ENCODE assay signal across 16 cellular contexts in the genomic region with DNA sequence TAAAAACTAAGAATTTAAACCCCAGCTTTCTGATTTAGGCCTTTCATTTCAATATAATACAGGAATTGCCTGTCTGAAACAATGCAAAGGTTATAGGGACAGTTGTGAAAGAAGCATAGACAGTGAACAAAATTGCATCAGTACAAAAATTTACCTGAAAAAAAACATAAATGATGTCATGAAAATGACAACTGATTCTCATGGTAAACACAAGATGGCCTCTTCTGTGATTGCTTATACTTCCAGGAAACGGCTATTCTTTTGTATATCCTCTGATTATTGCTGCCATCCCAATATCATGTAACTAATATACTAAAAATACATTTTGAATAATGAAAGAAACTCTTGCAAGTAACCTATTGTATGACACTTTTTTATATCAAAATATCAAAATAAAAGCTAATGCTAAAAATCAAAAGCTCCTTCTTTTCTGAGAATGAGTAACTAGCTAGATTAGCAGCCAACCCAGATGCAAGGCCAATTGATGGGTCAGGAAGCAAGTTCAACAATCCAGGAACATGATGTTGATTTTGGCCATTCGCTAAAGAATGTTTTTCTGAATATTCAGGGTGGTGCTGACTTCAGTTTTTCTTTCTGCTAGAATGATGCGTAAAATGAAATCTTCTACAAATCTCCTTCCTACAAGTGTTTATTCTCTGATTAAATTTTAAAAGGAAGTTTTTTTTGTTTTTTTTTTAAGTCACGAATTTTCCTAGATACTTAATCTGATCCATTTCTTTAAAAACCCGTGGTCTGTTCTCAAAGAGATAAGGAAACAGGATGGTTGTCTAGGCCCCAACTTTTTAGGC.
"Had no signal": no experiment of that assay in that cellular context is flagged by ENCODE, and none has a peak within 500 bp of the region (broad histone marks: within the 10 kb centered on the region; RNA-seq: fewer than 3 reads in every experiment).

No MANE protein-coding gene starts in this region.

- H3K36me3 ChIP-seq: left lung, prostate gland, sigmoid colon, SJSA1 had no signal

- ATAC-seq: activated CD8-positive, alpha-beta T cell treated with anti-CD3 and anti-CD28 coated beads, Interleukin-2, amount 10 ng/mL, durations not matched to agents 7 days and 5 days; left lung; natural killer cell treated with Interleukin-12 subunit alpha and Interleukin-12 subunit beta and Interleukin-15 and Interleukin-18, amount 100 ng/mL, for 72 hours; stimulated activated naive CD8-positive, alpha-beta T cell treated with anti-CD3 and anti-CD28 coated beads, Interleukin-15, Interleukin-2, amounts not matched to agents 100 U/mL and 50 U/mL, for 24 hours had no signal

- H3K9me3 ChIP-seq: left lung, prostate gland, sigmoid colon, SJSA1 had no signal

- DNase-seq: activated CD4-positive, alpha-beta T cell treated with anti-CD3 and anti-CD28 coated beads for 48 hours; activated CD8-positive, alpha-beta memory T cell treated with anti-CD3 and anti-CD28 coated beads, Interleukin-2, amount 50 U/mL, for 48 hours; activated CD8-positive, alpha-beta T cell treated with anti-CD3 and anti-CD28 coated beads, Interleukin-2, amount 10 ng/mL, durations not matched to agents 7 days and 5 days; activated naive CD8-positive, alpha-beta T cell treated with anti-CD3 and anti-CD28 coated beads, Interleukin-2, amount 10 ng/mL, durations not matched to agents 7 days and 5 days; cerebellar nuclear complex; hippocampal formation; left lung; occipital lobe; sigmoid colon; stimulated activated CD4-positive, alpha-beta T cell treated with anti-CD3 and anti-CD28 coated beads, Interleukin-2, amount 100 ng/mL, for 48 hours; stimulated activated CD8-positive, alpha-beta memory T cell treated with anti-CD3 and anti-CD28 coated beads, Interleukin-4, amount 100 ng/mL, for 48 hours; stimulated activated naive CD8-positive, alpha-beta T cell treated with anti-CD3 and anti-CD28 coated beads, Interleukin-15, Interleukin-2, amounts not matched to agents 100 U/mL and 50 U/mL, for 24 hours; T-helper 9 cell had no signal

- H3K4me3 ChIP-seq: left lung, prostate gland, sigmoid colon, SJSA1 had no signal

- H3K27me3 ChIP-seq: left lung, sigmoid colon, SJSA1 had no signal
